ENCODE assay signal across 24 cellular contexts in the genomic region with DNA sequence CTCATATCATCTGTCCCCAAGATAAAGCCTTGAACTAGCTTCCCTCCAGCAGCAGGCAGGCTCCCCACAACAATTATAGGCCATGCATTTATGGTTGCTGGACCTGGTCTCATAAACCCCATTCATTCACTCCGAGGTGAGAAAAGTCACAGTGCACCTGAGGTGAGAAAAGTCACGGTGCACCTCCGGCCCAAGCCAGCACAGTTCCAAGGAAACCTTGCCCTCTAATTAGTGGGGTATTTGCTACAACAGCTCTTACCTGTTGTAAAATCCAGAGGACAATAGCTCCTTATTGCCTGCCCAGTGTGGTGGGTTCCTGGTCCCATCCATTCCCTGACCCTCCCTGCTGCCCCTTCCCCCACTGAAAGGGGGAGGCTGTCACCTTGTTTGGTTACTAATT.
DNase-seq lines count a peak whose midpoint lies in the region; ATAC-seq, FAIRE-seq and TF ChIP-seq lines count a peak whose summit lies in the region.
"Had no signal": no experiment of that assay in that cellular context is flagged by ENCODE, and none has a peak within 500 bp of the region (broad histone marks: within the 10 kb centered on the region; RNA-seq: fewer than 3 reads in every experiment).

No MANE protein-coding gene starts in this region.

- H3K9me3 Mint-ChIP-seq in neural crest cell = no peaks in the 10 kb centered on the region
- H3K9me3 Mint-ChIP-seq: activated T-cell treated with anti-CD3 and anti-CD28 coated beads, Interleukin-2, amount 50 U/mL, for 72 hours; GM23338 had no signal

- DNase-seq in AG10803 (ENCODE audit: low read depth) (no peak), GM12891 (ENCODE audit: insufficient read length, low spot score) (no peak), RWPE2 (ENCODE audit: low spot score) (peak; percentile 13), neural crest cell (ENCODE audit: low read depth, low spot score) (no peak), foreskin fibroblast (no peak), occipital lobe (lab: John Stamatoyannopoulos, UW) (no peak), NCI-H1092 treated with DMSO at 0.1 percent for 48 hours (lab: John Stamatoyannopoulos, UW) (no peak)
- DNase-seq: activated CD4-positive, alpha-beta T cell treated with anti-CD3 and anti-CD28 coated beads, Interleukin-2, amount 50 U/mL, for 1 hour; activated naive CD4-positive, alpha-beta T cell treated with Interleukin-2 at 50 U/mL for 16 hours; activated T-cell treated with anti-CD3 and anti-CD28 coated beads, Interleukin-2, amount 50 U/mL, for 72 hours; amniotic stem cell; NCI-H1092; NCI-H187; NCI-H524 treated with DMSO at 0.1 percent for 48 hours; PC-9; SHP77 treated with DMSO at 0.1 percent for 48 hours; stimulated activated CD4-positive, alpha-beta T cell treated with anti-CD3 and anti-CD28 coated beads, Interleukin-1b, Interleukin-23, amount 100 ng/mL, for 48 hours had no signal

- FAIRE-seq in GM12891 (lab: Jason Lieb, UNC) = peak; percentile 75
- FAIRE-seq: frontal cortex had no signal

- no peaks in the 10 kb centered on the region for H3K9me3 ChIP-seq in RWPE2 (ENCODE audit: severe bottlenecking)
- H3K9me3 ChIP-seq: breast epithelium, tibial nerve had no signal

- peaks cover 51% of the 10 kb centered on the region for H3K27me3 Mint-ChIP-seq in neural crest cell (ENCODE audit: low read depth)

- ATAC-seq in RWPE2 (ENCODE audit: low read depth) = no peak
- ATAC-seq in GM18519 (IDR thresholded peaks at IDR 0.05; ENCODE audit: low FRiP score, unreplicated experiment) = no peak
- ATAC-seq: activated T-cell treated with anti-CD3 and anti-CD28 coated beads, Interleukin-2, amount 50 U/mL, for 72 hours; esophagus mucosa had no signal

- peaks cover 32% of the 10 kb centered on the region for H3K4me1 Mint-ChIP-seq in neural crest cell

- H3K27ac Mint-ChIP-seq in neural crest cell (ENCODE audit: unreplicated experiment) = no peak overlapping the region
- H3K27ac Mint-ChIP-seq: activated T-cell treated with anti-CD3 and anti-CD28 coated beads, Interleukin-2, amount 50 U/mL, for 72 hours; GM23338 had no signal

- no peak for TF ChIP-seq CTCF in AG10803 (conservative IDR thresholded peaks at IDR 0.05; ENCODE audit: low read length)
- no peak for TF ChIP-seq CTCF in RWPE2 (IDR thresholded peaks at IDR 0.05; ENCODE audit: poor library complexity, severe bottlenecking)
- no peak for TF ChIP-seq CTCF in neural crest cell (conservative IDR thresholded peaks at IDR 0.05)
- TF ChIP-seq CTCF in foreskin fibroblast (IDR thresholded peaks at IDR 0.05; ENCODE audit: low read depth, low read length) = no peak

- H3K4me3 ChIP-seq in AG10803 (ENCODE audit: low read length) = peak overlapping the region; percentile 15
- H3K4me3 ChIP-seq in RWPE2 (ENCODE audit: severe bottlenecking) = no peak overlapping the region
- no peak overlapping the region for H3K4me3 ChIP-seq in foreskin fibroblast (ENCODE audit: low read depth in 1 of 2, low read length in 2 of 2)
- H3K4me3 ChIP-seq: PC-9 had no signal

- peak overlapping the region; percentile 98 for H3K4me3 Mint-ChIP-seq in neural crest cell

- no peaks in the 10 kb centered on the region for H3K4me1 ChIP-seq in RWPE2 (ENCODE audit: insufficient read depth, poor library complexity, severe bottlenecking)

- no peaks in the 10 kb centered on the region for H3K36me3 Mint-ChIP-seq in neural crest cell (ENCODE audit: low read depth)

- no peaks in the 10 kb centered on the region for H3K36me3 ChIP-seq in RWPE2 (ENCODE audit: low read depth)
- H3K36me3 ChIP-seq: breast epithelium, tibial nerve had no signal

- H3K27me3 ChIP-seq in RWPE2 (ENCODE audit: insufficient read depth, poor library complexity, severe bottlenecking) = peaks cover 20% of the 10 kb centered on the region

- TF ChIP-seq POLR2A in GM12891 (IDR thresholded peaks at IDR 0.05; ENCODE audit: low read depth, low read length) = no peak

- H3K27ac ChIP-seq in RWPE2 (ENCODE audit: poor library complexity, severe bottlenecking) = no peak overlapping the region
- H3K27ac ChIP-seq: breast epithelium, coronary artery, PC-9, tibial nerve had no signal

TF ChIP-seq in GM12891, 5 proteins besides CTCF, POLR2A, EP300 and RAD21:
- TF ChIP-seq POU2F2 (IDR thresholded peaks at IDR 0.05; ENCODE audit: low read depth, low read length) (no peak), POLR2AphosphoS5 (IDR thresholded peaks at IDR 0.05; ENCODE audit: low read depth, low read length) (no peak), PAX5 (IDR thresholded peaks at IDR 0.05; ENCODE audit: insufficient read depth, low read length, severe bottlenecking) (no peak), TAF1 (IDR thresholded peaks at IDR 0.05; ENCODE audit: low read depth, low read length) (no peak), SPI1 (IDR thresholded peaks at IDR 0.05; ENCODE audit: low read depth, low read length) (no peak)
